In the genomic region with DNA sequence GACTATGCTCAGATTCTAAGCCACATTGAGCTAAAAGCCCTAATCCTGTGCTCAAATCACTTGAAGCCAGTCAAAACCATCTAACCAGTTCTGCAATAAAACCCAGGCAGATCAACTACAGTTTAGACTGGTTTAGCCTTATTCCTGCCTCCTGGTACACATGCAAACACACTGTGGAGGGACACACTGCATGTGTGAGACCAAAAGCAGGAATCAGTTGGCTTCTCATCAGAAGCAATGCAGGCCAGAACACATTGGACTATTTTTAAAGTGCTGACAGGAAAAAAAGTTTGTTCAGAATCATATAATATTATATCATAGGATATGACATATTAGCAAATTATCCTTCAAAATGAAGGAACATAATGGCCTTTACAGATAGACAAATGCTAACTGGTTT, we compare ENCODE assay signal across 9 cellular contexts. TPM values are rescaled to one million over a fixed set of nuclear protein-coding genes. Genes with fewer than 3 reads are reported as not detected.
"Had no signal": no experiment of that assay in that cellular context is flagged by ENCODE, and none has a peak within 500 bp of the region (broad histone marks: within the 10 kb centered on the region; RNA-seq: fewer than 3 reads in every experiment).

No MANE protein-coding gene starts in this region.

- FAIRE-seq: G401.6, GM12878, GM12891, GM12892, GM18507, GM19239 had no signal

- DNase-seq: GDM1, GF-D8 had no signal

- ATAC-seq: GM12878 had no signal

- H3K4me3 ChIP-seq: GM12878 had no signal

RNA-seq across cellular contexts. Expression of a gene that starts 52.5 kb away (rescaled TPM):
- total RNA-seq: G401, GM12878 had no signal
